ENCODE assay signal across 34 cellular contexts in genomic region chr1:54596756-54597155, GRCh38. TPM values are rescaled to one million over a fixed set of nuclear protein-coding genes. Genes with fewer than 3 reads are reported as not detected.
"Had no signal": no experiment of that assay in that cellular context is flagged by ENCODE, and none has a peak within 500 bp of the region (broad histone marks: within the 10 kb centered on the region; RNA-seq: fewer than 3 reads in every experiment).

No MANE protein-coding gene starts in this region.

- H3K9me3 Mint-ChIP-seq: activated B cell treated with CpG ODN at 0.5 μM for 24 hours; activated CD8-positive, alpha-beta T cell treated with anti-CD3 and anti-CD28 coated beads for 36 hours; activated naive CD4-positive, alpha-beta T cell treated with anti-CD3 and anti-CD28 coated beads, Interleukin-2, amount 50 U/mL, for 24 hours; activated naive CD8-positive, alpha-beta T cell treated with anti-CD3 and anti-CD28 coated beads, Interleukin-2, amount 50 U/mL, for 24 hours; activated T-helper 2 cell treated with anti-CD3 and anti-CD28 coated beads, Interferon-gamma antibody, Interleukin-2, Interleukin-4, amounts not matched to agents 10 μg/mL and 5 μg/mL and 100 μg/mL, durations not matched to agents 14 hours and 24 hours and 36 hours; central memory CD8-positive, alpha-beta T cell; T-helper 2 cell treated with Interferon-gamma antibody and Interleukin-4, amounts not matched to agents 5 μg/mL and 100 μg/mL, for 36 hours; type B pancreatic cell had no signal

- H3K27me3 Mint-ChIP-seq: activated B cell treated with CpG ODN at 0.5 μM for 24 hours; activated CD8-positive, alpha-beta T cell treated with anti-CD3 and anti-CD28 coated beads for 36 hours; activated naive CD4-positive, alpha-beta T cell treated with anti-CD3 and anti-CD28 coated beads, Interleukin-2, amount 50 U/mL, for 24 hours; activated naive CD8-positive, alpha-beta T cell treated with anti-CD3 and anti-CD28 coated beads, Interleukin-2, amount 50 U/mL, for 24 hours; central memory CD8-positive, alpha-beta T cell; type B pancreatic cell had no signal

- H3K4me3 Mint-ChIP-seq: activated B cell treated with CpG ODN at 0.5 μM for 24 hours; activated CD8-positive, alpha-beta T cell treated with anti-CD3 and anti-CD28 coated beads for 36 hours; activated naive CD4-positive, alpha-beta T cell treated with anti-CD3 and anti-CD28 coated beads, Interleukin-2, amount 50 U/mL, for 24 hours; activated naive CD8-positive, alpha-beta T cell treated with anti-CD3 and anti-CD28 coated beads, Interleukin-2, amount 50 U/mL, for 24 hours; central memory CD8-positive, alpha-beta T cell; T-helper 2 cell treated with Interferon-gamma antibody and Interleukin-4, amounts not matched to agents 5 μg/mL and 100 μg/mL, for 36 hours; type B pancreatic cell had no signal

- H3K4me1 Mint-ChIP-seq: activated B cell treated with CpG ODN at 0.5 μM for 24 hours; activated naive CD4-positive, alpha-beta T cell treated with anti-CD3 and anti-CD28 coated beads, Interleukin-2, amount 50 U/mL, for 24 hours; activated naive CD8-positive, alpha-beta T cell treated with anti-CD3 and anti-CD28 coated beads, Interleukin-2, amount 50 U/mL, for 24 hours; central memory CD8-positive, alpha-beta T cell had no signal

- ATAC-seq: gastrocnemius medialis; sciatic nerve; stimulated activated naive CD8-positive, alpha-beta T cell treated with anti-CD3 and anti-CD28 coated beads, Interleukin-15, Interleukin-2, amounts not matched to agents 100 U/mL and 50 U/mL, for 24 hours had no signal

- DNase-seq: activated B cell treated with CpG ODN at 0.5 μM for 24 hours; activated CD4-positive, alpha-beta T cell treated with anti-CD3 and anti-CD28 coated beads, Interleukin-2, amount 50 U/mL, for 1 hour; activated CD8-positive, alpha-beta T cell treated with anti-CD3 and anti-CD28 coated beads for 36 hours; activated naive CD8-positive, alpha-beta T cell treated with anti-CD3 and anti-CD28 coated beads, Interleukin-2, amount 50 U/mL, for 24 hours; activated T-cell treated with anti-CD3 and anti-CD28 coated beads, Interleukin-2, amount 50 U/mL, for 48 hours; anterior cingulate cortex; effector CD8-positive, alpha-beta T cell; esophagus squamous epithelium; gastrocnemius medialis; glutamatergic neuron; islet precursor cell; left ventricle myocardium superior; nucleus accumbens; stimulated activated CD4-positive, alpha-beta T cell treated with anti-CD3 and anti-CD28 coated beads, Interleukin-12 subunit alpha, Interleukin-12 subunit beta, amount 100 ng/mL, for 4 hours; stimulated activated CD4-positive, alpha-beta T cell treated with anti-CD3 and anti-CD28 coated beads, Interleukin-4, amount 100 ng/mL, for 1 hour; stimulated activated naive CD8-positive, alpha-beta T cell treated with anti-CD3 and anti-CD28 coated beads, Interleukin-15, Interleukin-2, amounts not matched to agents 100 U/mL and 50 U/mL, for 24 hours; T-helper 1 cell; testis; uterus had no signal

- H3K9me3 ChIP-seq: esophagus squamous epithelium, gastrocnemius medialis, testis, uterus had no signal

- H3K36me3 Mint-ChIP-seq: activated naive CD4-positive, alpha-beta T cell treated with anti-CD3 and anti-CD28 coated beads, Interleukin-2, amount 50 U/mL, for 24 hours; type B pancreatic cell had no signal

- FAIRE-seq: bronchial epithelial cell, colon, endometrium had no signal

- H3K27ac Mint-ChIP-seq: activated B cell treated with CpG ODN at 0.5 μM for 24 hours; activated CD8-positive, alpha-beta T cell treated with anti-CD3 and anti-CD28 coated beads for 36 hours; activated naive CD4-positive, alpha-beta T cell treated with anti-CD3 and anti-CD28 coated beads, Interleukin-2, amount 50 U/mL, for 24 hours; activated naive CD8-positive, alpha-beta T cell treated with anti-CD3 and anti-CD28 coated beads, Interleukin-2, amount 50 U/mL, for 24 hours; activated T-helper 2 cell treated with anti-CD3 and anti-CD28 coated beads, Interferon-gamma antibody, Interleukin-2, Interleukin-4, amounts not matched to agents 10 μg/mL and 5 μg/mL and 100 μg/mL, durations not matched to agents 14 hours and 24 hours and 36 hours; type B pancreatic cell had no signal

- H3K27ac ChIP-seq: epithelial cell of prostate, esophagus squamous epithelium, gastrocnemius medialis, skin epidermis, testis, uterus had no signal

- H3K4me1 ChIP-seq: esophagus squamous epithelium, gastrocnemius medialis, testis, uterus had no signal

- H3K27me3 ChIP-seq: esophagus squamous epithelium, gastrocnemius medialis, testis, uterus had no signal

- H3K36me3 ChIP-seq: gastrocnemius medialis, uterus had no signal

- H3K4me3 ChIP-seq: esophagus squamous epithelium, gastrocnemius medialis, skin epidermis, testis, uterus had no signal

RNA-seq across cellular contexts. Expression of gene FAM151A, which starts 26.6 kb away (rescaled TPM):
- total RNA-seq: activated B cell treated with CpG ODN at 0.5 μM for 24 hours; activated CD8-positive, alpha-beta T cell treated with anti-CD3 and anti-CD28 coated beads for 36 hours; activated T-helper 2 cell treated with anti-CD3 and anti-CD28 coated beads, Interferon-gamma antibody, Interleukin-2, Interleukin-4, amounts not matched to agents 10 μg/mL and 5 μg/mL and 100 μg/mL, durations not matched to agents 14 hours and 24 hours and 36 hours; bronchial epithelial cell; dermis microvascular lymphatic vessel endothelial cell; gastrocnemius medialis; lung microvascular endothelial cell; mucosa of gallbladder; sciatic nerve; uterus had no signal
- polyA plus RNA-seq: neural cell had no signal

RNA-seq across cellular contexts. Expression of gene MROH7, which starts 44.8 kb away (rescaled TPM):
- total RNA-seq: activated B cell treated with CpG ODN at 0.5 μM for 24 hours, lung microvascular endothelial cell had no signal
- polyA plus RNA-seq: neural cell had no signal

RNA-seq across cellular contexts. Expression of gene ACOT11, which starts 48.7 kb away (rescaled TPM):
- polyA plus RNA-seq: neural cell had no signal
